In genomic region chr3:153093629-153094028, GRCh38 we compare ENCODE assay signal across 26 cellular contexts.
"Had no signal": no experiment of that assay in that cellular context is flagged by ENCODE, and none has a peak within 500 bp of the region (broad histone marks: within the 10 kb centered on the region; RNA-seq: fewer than 3 reads in every experiment).

No MANE protein-coding gene starts in this region.

- FAIRE-seq: bronchial epithelial cell, TTC549 had no signal

- H3K27me3 ChIP-seq: body of pancreas, SJCRH30 had no signal

- H3K4me1 ChIP-seq: body of pancreas, SJCRH30 had no signal

- DNase-seq: activated CD4-positive, alpha-beta memory T cell treated with anti-CD3 and anti-CD28 coated beads, Interleukin-2, amount 10 ng/mL, durations not matched to agents 7 days and 5 days; activated CD4-positive, alpha-beta T cell treated with anti-CD3 and anti-CD28 coated beads for 36 hours; activated CD4-positive, alpha-beta T cell treated with anti-CD3 and anti-CD28 coated beads, Interleukin-2, amount 50 U/mL, for 1 hour; activated CD4-positive, CD25-positive, alpha-beta regulatory T cell; activated CD8-positive, alpha-beta memory T cell treated with anti-CD3 and anti-CD28 coated beads, Interleukin-2, amount 50 U/mL, for 4 hours; activated naive CD4-positive, alpha-beta T cell treated with anti-CD3 and anti-CD28 coated beads, Interleukin-2, amount 50 U/mL, for 16 hours; aorta; body of pancreas; central memory CD4-positive, alpha-beta T cell; Kasumi-1; NCI-H1048; NCI-H146; NCI-H1930; NCI-H2171 treated with DMSO at 0.1 percent for 48 hours; NCI-H345; NCI-H510A treated with DMSO at 0.1 percent for 48 hours; NK-92 treated with Interleukin-12 subunit alpha and Interleukin-12 subunit beta, amount 100 ng/mL, for 24 hours; OCI-M1; RPMI8226; SJCRH30; T-helper 2 cell; T1000 had no signal

- ATAC-seq: activated CD4-positive, alpha-beta T cell treated with anti-CD3 and anti-CD28 coated beads for 36 hours; body of pancreas; Panc1; Right ventricle myocardium inferior had no signal

- H3K27me3 Mint-ChIP-seq: activated CD4-positive, alpha-beta memory T cell treated with anti-CD3 and anti-CD28 coated beads, Interleukin-2, amount 10 ng/mL, durations not matched to agents 7 days and 5 days; activated CD4-positive, alpha-beta T cell treated with anti-CD3 and anti-CD28 coated beads for 36 hours had no signal

- H3K36me3 ChIP-seq: SJCRH30 had no signal

- H3K27ac ChIP-seq: body of pancreas, SJCRH30 had no signal

- H3K4me3 ChIP-seq: body of pancreas, SJCRH30 had no signal

- H3K9me3 ChIP-seq: body of pancreas, SJCRH30 had no signal

- H3K4me3 Mint-ChIP-seq: activated CD4-positive, alpha-beta memory T cell treated with anti-CD3 and anti-CD28 coated beads, Interleukin-2, amount 10 ng/mL, durations not matched to agents 7 days and 5 days; activated CD4-positive, alpha-beta T cell treated with anti-CD3 and anti-CD28 coated beads for 36 hours had no signal

- H3K27ac Mint-ChIP-seq: activated CD4-positive, alpha-beta memory T cell treated with anti-CD3 and anti-CD28 coated beads, Interleukin-2, amount 10 ng/mL, durations not matched to agents 7 days and 5 days; activated CD4-positive, alpha-beta T cell treated with anti-CD3 and anti-CD28 coated beads for 36 hours had no signal

- H3K9me3 Mint-ChIP-seq: activated CD4-positive, alpha-beta memory T cell treated with anti-CD3 and anti-CD28 coated beads, Interleukin-2, amount 10 ng/mL, durations not matched to agents 7 days and 5 days had no signal
